In genomic region chr13:30376426-30377311, GRCh38 we compare ENCODE assay signal across 8 cellular contexts. TPM values are rescaled to one million over a fixed set of nuclear protein-coding genes. Genes with fewer than 3 reads are reported as not detected.
DNase-seq lines count a peak whose midpoint lies in the region; ATAC-seq and TF ChIP-seq lines count a peak whose summit lies in the region.

No MANE protein-coding gene starts in this region.

- ATAC-seq in GM18511 (IDR thresholded peaks at IDR 0.05; ENCODE audit: unreplicated experiment) (peak; percentile 69), HG02623 (IDR thresholded peaks at IDR 0.05; ENCODE audit: unreplicated experiment) (peak; percentile 52)

- BruUV-seq in A673 (replicated peaks; lab: Mats Ljungman, UMichigan): no TSS peak

- H3K27me3 ChIP-seq in A673 (replicated peaks; ENCODE audit: insufficient read depth, low read depth, low read length, poor library complexity): no peaks in the 10 kb centered on the region

- DNase-seq in NCI-H2029 (lab: John Stamatoyannopoulos, UW) (peak; percentile 66), mucosa of gallbladder (ENCODE audit: low spot score) (peak; percentile 52), A673 (ENCODE audit: low spot score) (no peak), NCI-H82 treated with DMSO at 0.1 percent for 48 hours (lab: John Stamatoyannopoulos, UW; ENCODE audit: unreplicated experiment) (no peak), NCI-H1048 (lab: John Stamatoyannopoulos, UW) (no peak)
- peak; percentile 21 to 35 for DNase-seq in activated CD8-positive, alpha-beta memory T cell treated with anti-CD3 and anti-CD28 coated beads for 4 hours (ENCODE audit: low read depth in 2 of 2)

- TF ChIP-seq CTCF in A673 (conservative IDR thresholded peaks at IDR 0.05; ENCODE audit: low read depth, low read length): no peak

- H3K27ac ChIP-seq in A673 (ENCODE audit: low read depth, low read length, poor library complexity, severe bottlenecking): no peak overlapping the region

- H3K36me3 ChIP-seq in A673 (ENCODE audit: insufficient read depth, low read length, poor library complexity, severe bottlenecking): no peaks in the 10 kb centered on the region

- intact Hi-C loops in A673 (cut with micrococcal nuclease; ENCODE audit: unreplicated experiment): no loop called here

- CTCF ChIA-PET in A673 (lab: Charles Lee): no interaction called here

- POLR2A ChIA-PET in A673 (lab: Charles Lee; ENCODE audit: low non-redundant PET): no interaction called here

- peaks cover 8% of the 10 kb centered on the region for H3K4me1 ChIP-seq in A673 (ENCODE audit: insufficient read depth, low read length, poor library complexity, severe bottlenecking)

- H3K4me3 ChIP-seq in A673 (ENCODE audit: low read depth, low read length, poor library complexity, severe bottlenecking): no peak overlapping the region

- no peaks in the 10 kb centered on the region for H3K9me3 ChIP-seq in A673 (ENCODE audit: low read depth, low read length, poor library complexity, severe bottlenecking)

RNA-seq across cellular contexts. Expression of gene UBE2L5, which starts 45.6 kb away (rescaled TPM):
- not detected for total RNA-seq in mucosa of gallbladder
- 0.21 TPM in 1 of 2 replicates, not detected in the other for total RNA-seq in A673 (2021)

Comparison
In these comparisons a context has a peak if more than half of its experiments do, and no peak if none do; other contexts are left out.
1. DNase-seq: peak in NCI-H2029 (single experiment), activated CD8-positive, alpha-beta memory T cell treated with anti-CD3 and anti-CD28 coated beads for 4 hours (2 of 2) and mucosa of gallbladder (single experiment); none in A673 (single experiment), NCI-H82 treated with DMSO at 0.1 percent for 48 hours (single experiment) and NCI-H1048 (single experiment).